9 cellular contexts compared by ENCODE assay signal in genomic region chr4:166021617-166022016, GRCh38.
"Had no signal": no experiment of that assay in that cellular context is flagged by ENCODE, and none has a peak within 500 bp of the region (broad histone marks: within the 10 kb centered on the region; RNA-seq: fewer than 3 reads in every experiment).

No MANE protein-coding gene starts in this region.

- DNase-seq: GM23248, GOT3, H7, HFFc6, KBM-7 had no signal

- H3K27ac ChIP-seq: GM23248, HL-60 had no signal

- H3K4me1 ChIP-seq: HAP-1 had no signal

- H3K4me3 ChIP-seq: GM23248, HAP-1 had no signal

- ATAC-seq: HCT116, HepG2 had no signal

- H3K9me3 ChIP-seq: HAP-1 had no signal

- H3K36me3 ChIP-seq: HAP-1 had no signal

- FAIRE-seq: HepG2 had no signal
